ENCODE assay signal across 8 cellular contexts in genomic region chr16:75566040-75566888, GRCh38. TPM values are rescaled to one million over a fixed set of nuclear protein-coding genes. Genes with fewer than 3 reads are reported as not detected.
A peak's percentile ranks its signal among the peaks of the same experiment; 100 is the strongest.
DNase-seq lines count a peak whose midpoint lies in the region; ATAC-seq, FAIRE-seq and TF ChIP-seq lines count a peak whose summit lies in the region.

GABARAPL2 (plus strand) TSS chr16:75566379; CDS start chr16:75566487, 108 bp downstream.

- FAIRE-seq in H54 (lab: Jason Lieb, UNC), result no peak

- H3K27me3 Mint-ChIP-seq in stimulated activated naive CD8-positive, alpha-beta T cell treated with anti-CD3 and anti-CD28 coated beads, Interleukin-15, amount 100 ng/mL, for 72 hours, result peaks cover 12% of the 10 kb centered on the region

- H3K4me3 Mint-ChIP-seq in stimulated activated naive CD8-positive, alpha-beta T cell treated with anti-CD3 and anti-CD28 coated beads, Interleukin-15, amount 100 ng/mL, for 72 hours, result peak within 1 kb of the TSS; percentile 88 to 93

- H3K27me3 ChIP-seq in neural cell (ENCODE audit: insufficient read depth, low read depth, low read length), result no peaks in the 10 kb centered on the region

- TF ChIP-seq CTCF in neural cell (IDR thresholded peaks at IDR 0.05; ENCODE audit: poor library complexity, severe bottlenecking), result peak; percentile 12

- peak; percentile 40 for TF ChIP-seq RAD21 in neural cell (conservative IDR thresholded peaks at IDR 0.05)

- peaks cover 12% of the 10 kb centered on the region for H4K20me1 ChIP-seq in neural cell (ENCODE audit: insufficient read depth)

- H3K79me2 ChIP-seq in neural cell (replicated peaks; ENCODE audit: insufficient read depth, low read length), result peaks cover 18% of the 10 kb centered on the region

- peak within 1 kb of the TSS; percentile 99 for H3K4me3 ChIP-seq in neural cell (ENCODE audit: low read length)

- H3K9ac ChIP-seq in neural cell (ENCODE audit: low read length), result peak within 1 kb of the TSS; percentile 91

- H3K9me3 ChIP-seq in neural cell (ENCODE audit: low read length), result no peaks in the 10 kb centered on the region

- peak within 1 kb of the TSS; percentile 79 for H3K27ac ChIP-seq in neural cell (ENCODE audit: low read length)

- peak; percentile 71 for TF ChIP-seq POLR2A in H54 (IDR thresholded peaks at IDR 0.05; ENCODE audit: low read depth, low read length)

- H3K4me1 Mint-ChIP-seq in stimulated activated naive CD8-positive, alpha-beta T cell treated with anti-CD3 and anti-CD28 coated beads, Interleukin-15, amount 100 ng/mL, for 72 hours, result peaks cover 40% of the 10 kb centered on the region

- H3K27ac Mint-ChIP-seq in stimulated activated naive CD8-positive, alpha-beta T cell treated with anti-CD3 and anti-CD28 coated beads, Interleukin-15, amount 100 ng/mL, for 72 hours, result peak within 1 kb of the TSS; percentile 87 to 91

- peak; percentile 57 for TF ChIP-seq EP300 in neural cell (conservative IDR thresholded peaks at IDR 0.05; ENCODE audit: poor library complexity, severe bottlenecking)

- H3F3A ChIP-seq in neural cell (ENCODE audit: insufficient read depth, low read length, poor library complexity, severe bottlenecking), result no peaks in the 10 kb centered on the region

- H3K9me2 ChIP-seq in neural cell (ENCODE audit: insufficient read depth, low read length), result no peaks in the 10 kb centered on the region

- DNase-seq in EL (peak; percentile 76), H54 (ENCODE audit: insufficient read length, low spot score) (peak; percentile 69), LoVo (ENCODE audit: low spot score) (peak; percentile 90), SHP77 (lab: John Stamatoyannopoulos, UW) (peak; percentile 75 to 83), activated gamma-delta T cell (lab: John Stamatoyannopoulos, UW) (peak; percentile 86), fibroblast of the conjunctiva (ENCODE audit: low read depth) (peak; percentile 45)
- DNase-seq in stimulated activated naive CD8-positive, alpha-beta T cell treated with anti-CD3 and anti-CD28 coated beads, Interleukin-15, amount 100 ng/mL, for 72 hours, result peak; percentile 90 to 94

- no peaks in the 10 kb centered on the region for H3K9me3 Mint-ChIP-seq in stimulated activated naive CD8-positive, alpha-beta T cell treated with anti-CD3 and anti-CD28 coated beads, Interleukin-15, amount 100 ng/mL, for 72 hours

- ATAC-seq in stimulated activated naive CD8-positive, alpha-beta T cell treated with anti-CD3 and anti-CD28 coated beads, Interleukin-15, amount 100 ng/mL, for 72 hours, result peak; percentile 83

- peaks cover 7% of the 10 kb centered on the region for H3K36me3 ChIP-seq in neural cell (ENCODE audit: insufficient read depth, low read length)

- H2AFZ ChIP-seq in neural cell (ENCODE audit: low read depth, low read length), result peak within 1 kb of the TSS; percentile 87

- H3K4me2 ChIP-seq in neural cell (ENCODE audit: low read length), result peak within 1 kb of the TSS; percentile 95

TF ChIP-seq in neural cell, 6 proteins besides CTCF, POLR2A, EP300 and RAD21:
- TF ChIP-seq SMC3 (conservative IDR thresholded peaks at IDR 0.05; ENCODE audit: poor library complexity) (peak; percentile 45), TAF1 (IDR thresholded peaks at IDR 0.05; ENCODE audit: low read depth) (peak; percentile 67), MXI1 (conservative IDR thresholded peaks at IDR 0.05; ENCODE audit: poor library complexity, severe bottlenecking) (peak; percentile 79), REST (IDR thresholded peaks at IDR 0.05; ENCODE audit: borderline replicate concordance) (no peak), POLR2AphosphoS5 (IDR thresholded peaks at IDR 0.05) (peak; percentile 97)
TF ChIP-seq in neural cell: peak in this region for 4.

RNA-seq across cellular contexts. Expression of gene GABARAPL2, which starts in this region (rescaled TPM):
- polyA plus RNA-seq in neural cell, result 299 and 344 TPM in 2 replicates
- polyA minus RNA-seq in neural cell, result 104 and 117 TPM in 2 replicates

Comparison
In these comparisons a context has a peak if more than half of its experiments do, and no peak if none do; other contexts are left out.
1. Peak in every context shown above with its lines: DNase-seq, ATAC-seq, H3K4me3 ChIP-seq and H3K27ac ChIP-seq.